1 cellular context compared by ENCODE assay signal in genomic region chrX:120773801-120774200, GRCh38.
TF ChIP-seq lines count a peak whose summit lies in the region.

No MANE protein-coding gene starts in this region.

TF ChIP-seq in GM12878, 131 proteins besides CTCF, POLR2A, EP300 and RAD21 (continued from another document):
- TF ChIP-seq, protein P1, sequence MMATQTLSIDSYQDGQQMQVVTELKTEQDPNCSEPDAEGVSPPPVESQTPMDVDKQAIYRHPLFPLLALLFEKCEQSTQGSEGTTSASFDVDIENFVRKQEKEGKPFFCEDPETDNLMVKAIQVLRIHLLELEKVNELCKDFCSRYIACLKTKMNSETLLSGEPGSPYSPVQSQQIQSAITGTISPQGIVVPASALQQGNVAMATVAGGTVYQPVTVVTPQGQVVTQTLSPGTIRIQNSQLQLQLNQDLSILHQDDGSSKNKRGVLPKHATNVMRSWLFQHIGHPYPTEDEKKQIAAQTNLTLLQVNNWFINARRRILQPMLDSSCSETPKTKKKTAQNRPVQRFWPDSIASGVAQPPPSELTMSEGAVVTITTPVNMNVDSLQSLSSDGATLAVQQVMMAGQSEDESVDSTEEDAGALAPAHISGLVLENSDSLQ (IDR thresholded peaks at IDR 0.05), result no peak
- no peak for TF ChIP-seq MLLT1 (IDR thresholded peaks at IDR 0.05)
- no peak for TF ChIP-seq ZNF24 (IDR thresholded peaks at IDR 0.05)
